17 cellular contexts compared by ENCODE assay signal in the genomic region with DNA sequence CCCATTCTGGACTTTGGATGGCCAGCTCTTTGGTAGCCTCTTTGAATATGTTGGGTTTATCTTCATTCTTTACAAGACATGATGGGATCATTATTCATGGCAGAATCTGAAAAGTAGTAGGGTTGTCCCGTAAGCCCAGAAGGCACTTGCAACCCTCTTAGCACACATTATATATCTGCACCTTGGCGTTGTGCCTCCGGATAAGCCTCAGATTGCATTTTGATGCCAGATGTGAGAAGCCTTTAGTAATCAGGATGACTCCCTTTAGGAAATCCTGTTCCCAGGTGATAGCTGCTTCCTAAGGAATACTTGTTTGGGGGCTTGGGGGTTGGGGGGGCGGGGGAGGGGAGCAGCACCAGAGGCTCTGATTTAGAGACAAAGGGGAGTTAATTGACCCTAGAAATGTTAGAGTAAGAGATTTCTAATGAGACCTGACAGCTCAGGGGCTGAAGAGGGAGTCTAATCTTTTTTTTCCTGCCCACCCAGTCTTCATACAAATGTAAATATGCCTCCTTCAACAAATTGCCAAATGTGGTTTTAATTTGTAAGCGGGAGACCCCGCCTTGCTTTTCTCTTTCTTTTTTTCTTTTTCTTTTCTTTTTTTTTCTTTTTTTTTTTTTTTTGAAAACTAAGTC. TPM values are rescaled to one million over a fixed set of nuclear protein-coding genes. Genes with fewer than 3 reads are reported as not detected.
DNase-seq lines count a peak whose midpoint lies in the region; ATAC-seq and TF ChIP-seq lines count a peak whose summit lies in the region.
"Had no signal": no experiment of that assay in that cellular context is flagged by ENCODE, and none has a peak within 500 bp of the region (broad histone marks: within the 10 kb centered on the region; RNA-seq: fewer than 3 reads in every experiment).

No MANE protein-coding gene starts in this region.

- H2BK5ac ChIP-seq in H9 (ENCODE audit: insufficient read length, low read length) = no peak overlapping the region

- H2BK120ac ChIP-seq in H9 (ENCODE audit: low read depth, low read length, poor library complexity, severe bottlenecking) = no peak overlapping the region

- H4K5ac ChIP-seq in H9 (ENCODE audit: insufficient read length, low read depth, low read length) = no peak overlapping the region

- H2BK20ac ChIP-seq in H9 (ENCODE audit: low read depth, low read length, poor library complexity, severe bottlenecking) = no peak overlapping the region

- no peak overlapping the region for H2AK5ac ChIP-seq in H9 (ENCODE audit: insufficient read length, low read length)

- no peak overlapping the region for H3K4ac ChIP-seq in H9 (ENCODE audit: low read depth, low read length)

- H3K23ac ChIP-seq in H9 (ENCODE audit: insufficient read length, low read depth, low read length) = no peak overlapping the region

- H3K18ac ChIP-seq in H9 (ENCODE audit: insufficient read length, low read depth, low read length) = no peak overlapping the region

- peaks cover 2 to 7% (median 4%) of the 10 kb centered on the region in 3 experiments; a peak in 5 of 7 replicates for H3K36me3 Mint-ChIP-seq in H9 (ENCODE audit: insufficient read depth in 1 of 3, low read depth in 3 of 3)

- no CpG with 5 or more reads among the region's 6 CpGs for WGBS in H9 (ENCODE audit: extremely low coverage, insufficient read length, low lambda C conversion rate)

- peaks cover 31 to 32% of the 10 kb centered on the region in 2 experiments for H3K4me1 Mint-ChIP-seq in H9
- H3K4me1 Mint-ChIP-seq: activated naive CD8-positive, alpha-beta T cell treated with anti-CD3 and anti-CD28 coated beads, Interleukin-2, amount 10 ng/mL, durations not matched to agents 7 days and 5 days had no signal

- peak overlapping the region in 2 of 3 experiments; percentile 38 to 79; a peak in 3 of 7 replicates for H3K27ac Mint-ChIP-seq in H9
- H3K27ac Mint-ChIP-seq: activated naive CD8-positive, alpha-beta T cell treated with anti-CD3 and anti-CD28 coated beads, Interleukin-2, amount 10 ng/mL, durations not matched to agents 7 days and 5 days; progenitor cell of endocrine pancreas; T-helper 1 cell treated with Interleukin-12 subunit alpha and Interleukin-12 subunit beta and Interleukin-4 antibody, amounts not matched to agents 30 μg/mL and 1 μg/mL, for 36 hours had no signal

- H3K4me1 ChIP-seq in H9 (ENCODE audit: insufficient read depth, low read length) (peaks cover 2% of the 10 kb centered on the region; the same call in 1 of the 2 replicates), osteoblast (ENCODE audit: insufficient read depth, low read length) (peaks cover 28% of the 10 kb centered on the region)
- H3K4me1 ChIP-seq: BLaER1 treated with 17β-estradiol and CSF1 and Interleukin-3, amounts not matched to agents 10 nM and 100 nM had no signal

- no peak overlapping the region for H2BK12ac ChIP-seq in H9 (ENCODE audit: insufficient read length, low read depth, low read length)

- no peak overlapping the region for H3K27ac ChIP-seq in H9 (ENCODE audit: insufficient read length, low read depth, low read length)
- H3K27ac ChIP-seq in SK-N-MC = peak overlapping the region; percentile 96
- peak overlapping the region; percentile 86 for H3K27ac ChIP-seq in osteoblast (ENCODE audit: low read depth, low read length)
- H3K27ac ChIP-seq: BLaER1 treated with 17β-estradiol and CSF1 and Interleukin-3, amounts not matched to agents 10 nM and 100 nM; WERI-Rb-1 had no signal

- H3K4me3 ChIP-seq in SK-N-MC (peak overlapping the region; percentile 63), fibroblast of the aortic adventitia (ENCODE audit: low read depth, low read length) (no peak overlapping the region), osteoblast (ENCODE audit: insufficient read depth, low read length) (no peak overlapping the region)
- H3K4me3 ChIP-seq: BLaER1 treated with 17β-estradiol and CSF1 and Interleukin-3, amounts not matched to agents 10 nM and 100 nM; left lung had no signal

- H3T11ph ChIP-seq in H9 (ENCODE audit: low read length) = no peak overlapping the region

- peak overlapping the region; percentile 19 to 54; a peak in 1 of 5 replicates for H3K4me3 Mint-ChIP-seq in H9
- H3K4me3 Mint-ChIP-seq: activated naive CD8-positive, alpha-beta T cell treated with anti-CD3 and anti-CD28 coated beads, Interleukin-2, amount 10 ng/mL, durations not matched to agents 7 days and 5 days; T-helper 1 cell treated with Interleukin-12 subunit alpha and Interleukin-12 subunit beta and Interleukin-4 antibody, amounts not matched to agents 30 μg/mL and 1 μg/mL, for 36 hours had no signal

- no peaks in the 10 kb centered on the region for H3K23me2 ChIP-seq in H9 (ENCODE audit: insufficient read length, low read depth, low read length, poor library complexity, severe bottlenecking)

- TF ChIP-seq CTCF in H9 (conservative IDR thresholded peaks at IDR 0.05) (no peak), fibroblast of the aortic adventitia (IDR thresholded peaks at IDR 0.05; ENCODE audit: insufficient read depth, low read length) (no peak), osteoblast (IDR thresholded peaks at IDR 0.05; ENCODE audit: extremely low read depth, low read depth, low read length) (no peak)

- DNase-seq in H9 = no peak
- DNase-seq in SK-N-MC (ENCODE audit: low read depth, low spot score) = no peak
- peak; percentile 62 for DNase-seq in fibroblast of the aortic adventitia (ENCODE audit: low read depth)
- no peak for DNase-seq in osteoblast (ENCODE audit: insufficient read length, low spot score, missing footprints)
- DNase-seq in stimulated activated naive CD4-positive, alpha-beta T cell treated with Interleukin-2 at 50 U/mL for 16 hours (lab: John Stamatoyannopoulos, UW) = no peak
- no peak for DNase-seq in NCI-H1417 (lab: John Stamatoyannopoulos, UW)
- DNase-seq: activated naive CD8-positive, alpha-beta T cell treated with anti-CD3 and anti-CD28 coated beads, Interleukin-2, amount 10 ng/mL, durations not matched to agents 7 days and 5 days; GDM1; left lung; NCI-H1105; Right ventricle myocardium superior; WERI-Rb-1 had no signal

- H4K8ac ChIP-seq in H9 (replicated peaks; ENCODE audit: insufficient read length, low read depth, low read length) = no peak overlapping the region

- H3K27me3 Mint-ChIP-seq in H9 (ENCODE audit: low read depth) = peaks cover 4% of the 10 kb centered on the region; the same call in 1 of the 2 replicates
- H3K27me3 Mint-ChIP-seq: activated naive CD8-positive, alpha-beta T cell treated with anti-CD3 and anti-CD28 coated beads, Interleukin-2, amount 10 ng/mL, durations not matched to agents 7 days and 5 days; progenitor cell of endocrine pancreas had no signal

- no peak overlapping the region for H3K56ac ChIP-seq in H9 (ENCODE audit: insufficient read length, low read depth, low read length)

- no peak for ATAC-seq in HG03565 (IDR thresholded peaks at IDR 0.05; ENCODE audit: unreplicated experiment)
- no peak for ATAC-seq in HG03025 (IDR thresholded peaks at IDR 0.05; ENCODE audit: low FRiP score, unreplicated experiment)

- H3K79me2 ChIP-seq in H9 (ENCODE audit: insufficient read depth, low read length) (no peaks in the 10 kb centered on the region), osteoblast (ENCODE audit: insufficient read depth, low read length) (no peaks in the 10 kb centered on the region)

- no peak overlapping the region for H3K9ac ChIP-seq in H9 (ENCODE audit: extremely low read depth, insufficient read length, low read length)
- peak overlapping the region; percentile 35 for H3K9ac ChIP-seq in SK-N-MC (ENCODE audit: insufficient read length)
- H3K9ac ChIP-seq: BLaER1 treated with 17β-estradiol and CSF1 and Interleukin-3, amounts not matched to agents 10 nM and 100 nM had no signal

- H3K9me3 Mint-ChIP-seq in H9 = no peaks in the 10 kb centered on the region
- H3K9me3 Mint-ChIP-seq: activated naive CD8-positive, alpha-beta T cell treated with anti-CD3 and anti-CD28 coated beads, Interleukin-2, amount 10 ng/mL, durations not matched to agents 7 days and 5 days; T-helper 1 cell treated with Interleukin-12 subunit alpha and Interleukin-12 subunit beta and Interleukin-4 antibody, amounts not matched to agents 30 μg/mL and 1 μg/mL, for 36 hours had no signal

- H3K14ac ChIP-seq in H9 (ENCODE audit: insufficient read depth, low read length) = no peak overlapping the region

- H2BK15ac ChIP-seq in H9 (ENCODE audit: low read depth, low read length) = no peak overlapping the region

- no peaks in the 10 kb centered on the region for H3K36me3 ChIP-seq in SK-N-MC (ENCODE audit: insufficient read depth, low read length)
- no peaks in the 10 kb centered on the region for H3K36me3 ChIP-seq in osteoblast (ENCODE audit: insufficient read depth, low read length)
- H3K36me3 ChIP-seq: left lung, WERI-Rb-1 had no signal

- H3K4me2 ChIP-seq in H9 (ENCODE audit: insufficient read depth, insufficient read length, low read length) (no peak overlapping the region), osteoblast (ENCODE audit: insufficient read depth, low read length) (no peak overlapping the region)
- H3K4me2 ChIP-seq: BLaER1 treated with 17β-estradiol and CSF1 and Interleukin-3, amounts not matched to agents 10 nM and 100 nM had no signal

- H3K27me3 ChIP-seq in H9 (ENCODE audit: insufficient read depth, low read length) (no peaks in the 10 kb centered on the region), osteoblast (ENCODE audit: insufficient read depth, low read length) (no peaks in the 10 kb centered on the region)
- H3K27me3 ChIP-seq: BLaER1 treated with 17β-estradiol and CSF1 and Interleukin-3, amounts not matched to agents 10 nM and 100 nM; left lung had no signal

- H4K20me1 ChIP-seq in H9 (ENCODE audit: control insufficient read depth, insufficient read depth, insufficient read length) (no peaks in the 10 kb centered on the region), osteoblast (ENCODE audit: insufficient read depth, low read length) (no peaks in the 10 kb centered on the region)
- H4K20me1 ChIP-seq: BLaER1 treated with 17β-estradiol and CSF1 and Interleukin-3, amounts not matched to agents 10 nM and 100 nM had no signal

- H2AFZ ChIP-seq in H9 (ENCODE audit: low read length) = no peak overlapping the region
- H2AFZ ChIP-seq in osteoblast (ENCODE audit: low read length) = no peak overlapping the region

- H3K79me1 ChIP-seq in H9 (ENCODE audit: insufficient read depth, low read depth, low read length, poor library complexity, severe bottlenecking) = no peaks in the 10 kb centered on the region

- no peak overlapping the region for H4K91ac ChIP-seq in H9 (ENCODE audit: insufficient read length, low read depth, low read length)

- H3K9me3 ChIP-seq in H9 (ENCODE audit: control insufficient read depth, low read depth, low read length) = no peaks in the 10 kb centered on the region
- no peaks in the 10 kb centered on the region for H3K9me3 ChIP-seq in SK-N-MC (ENCODE audit: low read depth, low read length)
- H3K9me3 ChIP-seq in osteoblast (ENCODE audit: low read depth, low read length) = no peaks in the 10 kb centered on the region
- H3K9me3 ChIP-seq: left lung had no signal

RNA-seq across cellular contexts. Expression of a gene that starts 55.1 kb away (rescaled TPM):
- total RNA-seq in H9 (2021) = 54.0 and 58.1 TPM in 2 replicates
- 39.2 and 46.7 TPM in 2 replicates for total RNA-seq in fibroblast of the aortic adventitia (ENCODE audit: low replicate concordance)
- 49.2 and 60.1 TPM in 2 replicates for total RNA-seq in osteoblast
